In the genomic region with DNA sequence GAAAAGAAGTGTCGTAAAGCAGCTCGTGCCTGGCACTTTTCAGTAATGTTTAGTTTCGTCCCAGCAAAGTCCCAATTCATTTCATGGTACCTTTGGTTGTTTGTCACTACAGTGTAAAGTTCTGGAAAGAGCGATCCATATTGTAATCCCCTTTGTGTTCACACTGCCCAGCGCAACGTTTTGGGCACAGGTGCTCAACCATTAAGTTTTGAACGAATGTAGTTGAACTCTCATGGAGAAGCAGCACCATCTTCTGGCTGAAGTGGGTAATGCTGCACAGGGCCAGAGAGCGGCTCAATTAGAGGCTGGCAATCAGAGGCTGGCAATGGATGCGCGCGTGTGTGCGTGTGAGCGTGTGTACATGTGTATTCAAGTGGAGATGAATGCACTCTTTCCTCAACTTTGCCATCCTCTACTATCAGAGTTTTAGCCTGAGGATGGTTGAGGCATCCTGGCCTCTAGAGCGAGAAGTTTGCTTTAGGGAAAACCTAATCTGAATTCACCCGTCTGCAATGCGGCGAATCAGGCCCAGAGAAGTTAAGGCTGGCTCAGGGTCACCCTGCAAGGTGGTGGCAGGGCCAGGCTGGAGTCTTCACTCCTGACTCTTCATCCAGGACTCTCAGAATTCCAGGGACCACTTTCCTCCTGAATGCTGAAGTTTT, we compare ENCODE assay signal across 1 cellular context.
TF ChIP-seq lines count a peak whose summit lies in the region.

No MANE protein-coding gene starts in this region.

TF ChIP-seq in K562, 482 proteins besides CTCF, POLR2A, EP300 and RAD21 (continued from another document and continues in another):
- TF ChIP-seq, protein P1, sequence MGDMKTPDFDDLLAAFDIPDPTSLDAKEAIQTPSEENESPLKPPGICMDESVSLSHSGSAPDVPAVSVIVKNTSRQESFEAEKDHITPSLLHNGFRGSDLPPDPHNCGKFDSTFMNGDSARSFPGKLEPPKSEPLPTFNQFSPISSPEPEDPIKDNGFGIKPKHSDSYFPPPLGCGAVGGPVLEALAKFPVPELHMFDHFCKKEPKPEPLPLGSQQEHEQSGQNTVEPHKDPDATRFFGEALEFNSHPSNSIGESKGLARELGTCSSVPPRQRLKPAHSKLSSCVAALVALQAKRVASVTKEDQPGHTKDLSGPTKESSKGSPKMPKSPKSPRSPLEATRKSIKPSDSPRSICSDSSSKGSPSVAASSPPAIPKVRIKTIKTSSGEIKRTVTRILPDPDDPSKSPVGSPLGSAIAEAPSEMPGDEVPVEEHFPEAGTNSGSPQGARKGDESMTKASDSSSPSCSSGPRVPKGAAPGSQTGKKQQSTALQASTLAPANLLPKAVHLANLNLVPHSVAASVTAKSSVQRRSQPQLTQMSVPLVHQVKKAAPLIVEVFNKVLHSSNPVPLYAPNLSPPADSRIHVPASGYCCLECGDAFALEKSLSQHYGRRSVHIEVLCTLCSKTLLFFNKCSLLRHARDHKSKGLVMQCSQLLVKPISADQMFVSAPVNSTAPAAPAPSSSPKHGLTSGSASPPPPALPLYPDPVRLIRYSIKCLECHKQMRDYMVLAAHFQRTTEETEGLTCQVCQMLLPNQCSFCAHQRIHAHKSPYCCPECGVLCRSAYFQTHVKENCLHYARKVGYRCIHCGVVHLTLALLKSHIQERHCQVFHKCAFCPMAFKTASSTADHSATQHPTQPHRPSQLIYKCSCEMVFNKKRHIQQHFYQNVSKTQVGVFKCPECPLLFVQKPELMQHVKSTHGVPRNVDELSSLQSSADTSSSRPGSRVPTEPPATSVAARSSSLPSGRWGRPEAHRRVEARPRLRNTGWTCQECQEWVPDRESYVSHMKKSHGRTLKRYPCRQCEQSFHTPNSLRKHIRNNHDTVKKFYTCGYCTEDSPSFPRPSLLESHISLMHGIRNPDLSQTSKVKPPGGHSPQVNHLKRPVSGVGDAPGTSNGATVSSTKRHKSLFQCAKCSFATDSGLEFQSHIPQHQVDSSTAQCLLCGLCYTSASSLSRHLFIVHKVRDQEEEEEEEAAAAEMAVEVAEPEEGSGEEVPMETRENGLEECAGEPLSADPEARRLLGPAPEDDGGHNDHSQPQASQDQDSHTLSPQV (IDR thresholded peaks at IDR 0.05) = no peak
- TF ChIP-seq LCOR (CRISPR knock-in tag; IDR thresholded peaks at IDR 0.05) (0 out of 2 replicates have a peak, but pooled peaks have one; percentile 20), YY1 (IDR thresholded peaks at IDR 0.05; ENCODE audit: borderline replicate concordance in 1 of 3, control insufficient read depth in 1 of 3, extremely low read depth in 1 of 3, insufficient read depth in 3 of 3, insufficient read length in 1 of 3, insufficient replicate concordance in 2 of 3, low read depth in 1 of 3, low read length in 2 of 3) (no peak), SMAD2 (IDR thresholded peaks at IDR 0.05; ENCODE audit: low read depth, low read length) (no peak), RB1 (IDR thresholded peaks at IDR 0.05; ENCODE audit: low read depth) (peak; percentile 51; the same call in 1 of the 2 replicates), RUNX1 (IDR thresholded peaks at IDR 0.05; ENCODE audit: low read depth) (no peak), PCBP1 (IDR thresholded peaks at IDR 0.05; ENCODE audit: low read depth, low read length, poor library complexity, severe bottlenecking) (no peak), HNRNPLL (IDR thresholded peaks at IDR 0.05; ENCODE audit: low read depth, low read length, poor library complexity, severe bottlenecking) (no peak), ARID2 (IDR thresholded peaks at IDR 0.05) (peak; percentile 57; the same call in 1 of the 2 replicates), ETV1 (tag; conservative IDR thresholded peaks at IDR 0.05; ENCODE audit: low read depth) (no peak), KLF16 (IDR thresholded peaks at IDR 0.05) (0 out of 2 replicates have a peak, but pooled peaks have one; percentile 27), CTBP1 (IDR thresholded peaks at IDR 0.05; ENCODE audit: borderline replicate concordance) (peak; percentile 45; the same call in 1 of the 2 replicates), PHB2 (IDR thresholded peaks at IDR 0.05; ENCODE audit: low read depth) (no peak), XRCC3 (IDR thresholded peaks at IDR 0.05) (no peak), KAT8 (IDR thresholded peaks at IDR 0.05; ENCODE audit: low read depth) (no peak), TEAD2 (tag; IDR thresholded peaks at IDR 0.05) (no peak), GTF2E2 (tag; IDR thresholded peaks at IDR 0.05) (no peak), SUPT5H (IDR thresholded peaks at IDR 0.05) (no peak), ZNF282 (CRISPR knock-in tag; IDR thresholded peaks at IDR 0.05) (no peak), JUN (IDR thresholded peaks at IDR 0.05; ENCODE audit: borderline replicate concordance, low read depth, low read length) (0 out of 2 replicates have a peak, but pooled peaks have one; percentile 11), JUN (CRISPR knock-in tag; IDR thresholded peaks at IDR 0.05; ENCODE audit: borderline replicate concordance) (no peak), BDP1 (IDR thresholded peaks at IDR 0.05; ENCODE audit: insufficient read depth, insufficient read length) (no peak), ZNF76 (CRISPR knock-in tag; IDR thresholded peaks at IDR 0.05; ENCODE audit: borderline replicate concordance) (no peak), MXI1 (IDR thresholded peaks at IDR 0.05; ENCODE audit: low read depth, low read length) (no peak), ZNF24 (IDR thresholded peaks at IDR 0.05) (0 out of 2 replicates have a peak, but pooled peaks have one; percentile 21), CHD2 (IDR thresholded peaks at IDR 0.05; ENCODE audit: low read depth, low read length) (no peak), SIX5 (IDR thresholded peaks at IDR 0.05; ENCODE audit: borderline replicate concordance in 1 of 2, insufficient read depth in 1 of 2, low read depth in 1 of 2, low read length in 2 of 2) (no peak), ZC3H4 (CRISPR knock-in tag; IDR thresholded peaks at IDR 0.05; ENCODE audit: borderline replicate concordance) (no peak), SMAD1 (IDR thresholded peaks at IDR 0.05; ENCODE audit: low read depth, low read length, partially characterized antibody) (no peak), CREM (IDR thresholded peaks at IDR 0.05; ENCODE audit: low read depth) (0 out of 2 replicates have a peak, but pooled peaks have one; percentile 14), CREBBP (IDR thresholded peaks at IDR 0.05; ENCODE audit: low read depth, low read length) (no peak), PHF21A (IDR thresholded peaks at IDR 0.05; ENCODE audit: borderline replicate concordance, low read depth) (no peak), BRD9 (IDR thresholded peaks at IDR 0.05; ENCODE audit: low read depth, partially characterized antibody) (no peak), ZNF431 (CRISPR knock-in tag; IDR thresholded peaks at IDR 0.05) (no peak), CBX1 (IDR thresholded peaks at IDR 0.05; ENCODE audit: low read depth) (no peak), SREBF2 (CRISPR knock-in tag; IDR thresholded peaks at IDR 0.05) (no peak), ZNF384 (IDR thresholded peaks at IDR 0.05; ENCODE audit: low read depth, low read length) (no peak), PML (IDR thresholded peaks at IDR 0.05; ENCODE audit: low read length) (no peak), ZFP36 (IDR thresholded peaks at IDR 0.05; ENCODE audit: low read depth, low read length, partially characterized antibody) (peak; percentile 5), SMAD3 (CRISPR knock-in tag; conservative IDR thresholded peaks at IDR 0.05) (no peak), SMC3 (conservative IDR thresholded peaks at IDR 0.05; ENCODE audit: insufficient read depth, low read depth, low read length) (peak; percentile 84), TCF7L2 (IDR thresholded peaks at IDR 0.05; ENCODE audit: low read depth, low read length) (no peak), RCOR1 (IDR thresholded peaks at IDR 0.05; ENCODE audit: borderline replicate concordance in 1 of 2, low read depth in 2 of 2, low read length in 2 of 2) (0 out of 4 replicates have a peak, but pooled peaks of 1 of the 2 experiments have one; percentile 40), ZBTB17 (CRISPR knock-in tag; IDR thresholded peaks at IDR 0.05) (no peak), CBX5 (IDR thresholded peaks at IDR 0.05; ENCODE audit: borderline replicate concordance, low read depth) (no peak), GATAD2A (IDR thresholded peaks at IDR 0.05) (no peak)
- TF ChIP-seq, protein P2, sequence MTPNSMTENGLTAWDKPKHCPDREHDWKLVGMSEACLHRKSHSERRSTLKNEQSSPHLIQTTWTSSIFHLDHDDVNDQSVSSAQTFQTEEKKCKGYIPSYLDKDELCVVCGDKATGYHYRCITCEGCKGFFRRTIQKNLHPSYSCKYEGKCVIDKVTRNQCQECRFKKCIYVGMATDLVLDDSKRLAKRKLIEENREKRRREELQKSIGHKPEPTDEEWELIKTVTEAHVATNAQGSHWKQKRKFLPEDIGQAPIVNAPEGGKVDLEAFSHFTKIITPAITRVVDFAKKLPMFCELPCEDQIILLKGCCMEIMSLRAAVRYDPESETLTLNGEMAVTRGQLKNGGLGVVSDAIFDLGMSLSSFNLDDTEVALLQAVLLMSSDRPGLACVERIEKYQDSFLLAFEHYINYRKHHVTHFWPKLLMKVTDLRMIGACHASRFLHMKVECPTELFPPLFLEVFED (CRISPR knock-in tag; conservative IDR thresholded peaks at IDR 0.05) = no peak
- TF ChIP-seq, protein P3, sequence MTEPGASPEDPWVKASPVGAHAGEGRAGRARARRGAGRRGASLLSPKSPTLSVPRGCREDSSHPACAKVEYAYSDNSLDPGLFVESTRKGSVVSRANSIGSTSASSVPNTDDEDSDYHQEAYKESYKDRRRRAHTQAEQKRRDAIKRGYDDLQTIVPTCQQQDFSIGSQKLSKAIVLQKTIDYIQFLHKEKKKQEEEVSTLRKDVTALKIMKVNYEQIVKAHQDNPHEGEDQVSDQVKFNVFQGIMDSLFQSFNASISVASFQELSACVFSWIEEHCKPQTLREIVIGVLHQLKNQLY (CRISPR knock-in tag; conservative IDR thresholded peaks at IDR 0.05) = no peak
- TF ChIP-seq, protein P4, sequence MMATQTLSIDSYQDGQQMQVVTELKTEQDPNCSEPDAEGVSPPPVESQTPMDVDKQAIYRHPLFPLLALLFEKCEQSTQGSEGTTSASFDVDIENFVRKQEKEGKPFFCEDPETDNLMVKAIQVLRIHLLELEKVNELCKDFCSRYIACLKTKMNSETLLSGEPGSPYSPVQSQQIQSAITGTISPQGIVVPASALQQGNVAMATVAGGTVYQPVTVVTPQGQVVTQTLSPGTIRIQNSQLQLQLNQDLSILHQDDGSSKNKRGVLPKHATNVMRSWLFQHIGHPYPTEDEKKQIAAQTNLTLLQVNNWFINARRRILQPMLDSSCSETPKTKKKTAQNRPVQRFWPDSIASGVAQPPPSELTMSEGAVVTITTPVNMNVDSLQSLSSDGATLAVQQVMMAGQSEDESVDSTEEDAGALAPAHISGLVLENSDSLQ (IDR thresholded peaks at IDR 0.05) = no peak
- TF ChIP-seq, protein P5, sequence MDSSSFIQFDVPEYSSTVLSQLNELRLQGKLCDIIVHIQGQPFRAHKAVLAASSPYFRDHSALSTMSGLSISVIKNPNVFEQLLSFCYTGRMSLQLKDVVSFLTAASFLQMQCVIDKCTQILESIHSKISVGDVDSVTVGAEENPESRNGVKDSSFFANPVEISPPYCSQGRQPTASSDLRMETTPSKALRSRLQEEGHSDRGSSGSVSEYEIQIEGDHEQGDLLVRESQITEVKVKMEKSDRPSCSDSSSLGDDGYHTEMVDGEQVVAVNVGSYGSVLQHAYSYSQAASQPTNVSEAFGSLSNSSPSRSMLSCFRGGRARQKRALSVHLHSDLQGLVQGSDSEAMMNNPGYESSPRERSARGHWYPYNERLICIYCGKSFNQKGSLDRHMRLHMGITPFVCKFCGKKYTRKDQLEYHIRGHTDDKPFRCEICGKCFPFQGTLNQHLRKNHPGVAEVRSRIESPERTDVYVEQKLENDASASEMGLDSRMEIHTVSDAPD (CRISPR knock-in tag; IDR thresholded peaks at IDR 0.05) = no peak
- TF ChIP-seq, protein P6, sequence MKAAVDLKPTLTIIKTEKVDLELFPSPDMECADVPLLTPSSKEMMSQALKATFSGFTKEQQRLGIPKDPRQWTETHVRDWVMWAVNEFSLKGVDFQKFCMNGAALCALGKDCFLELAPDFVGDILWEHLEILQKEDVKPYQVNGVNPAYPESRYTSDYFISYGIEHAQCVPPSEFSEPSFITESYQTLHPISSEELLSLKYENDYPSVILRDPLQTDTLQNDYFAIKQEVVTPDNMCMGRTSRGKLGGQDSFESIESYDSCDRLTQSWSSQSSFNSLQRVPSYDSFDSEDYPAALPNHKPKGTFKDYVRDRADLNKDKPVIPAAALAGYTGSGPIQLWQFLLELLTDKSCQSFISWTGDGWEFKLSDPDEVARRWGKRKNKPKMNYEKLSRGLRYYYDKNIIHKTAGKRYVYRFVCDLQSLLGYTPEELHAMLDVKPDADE (conservative IDR thresholded peaks at IDR 0.05; ENCODE audit: control insufficient read depth, low read depth, low read length) = no peak
- TF ChIP-seq, protein P7, sequence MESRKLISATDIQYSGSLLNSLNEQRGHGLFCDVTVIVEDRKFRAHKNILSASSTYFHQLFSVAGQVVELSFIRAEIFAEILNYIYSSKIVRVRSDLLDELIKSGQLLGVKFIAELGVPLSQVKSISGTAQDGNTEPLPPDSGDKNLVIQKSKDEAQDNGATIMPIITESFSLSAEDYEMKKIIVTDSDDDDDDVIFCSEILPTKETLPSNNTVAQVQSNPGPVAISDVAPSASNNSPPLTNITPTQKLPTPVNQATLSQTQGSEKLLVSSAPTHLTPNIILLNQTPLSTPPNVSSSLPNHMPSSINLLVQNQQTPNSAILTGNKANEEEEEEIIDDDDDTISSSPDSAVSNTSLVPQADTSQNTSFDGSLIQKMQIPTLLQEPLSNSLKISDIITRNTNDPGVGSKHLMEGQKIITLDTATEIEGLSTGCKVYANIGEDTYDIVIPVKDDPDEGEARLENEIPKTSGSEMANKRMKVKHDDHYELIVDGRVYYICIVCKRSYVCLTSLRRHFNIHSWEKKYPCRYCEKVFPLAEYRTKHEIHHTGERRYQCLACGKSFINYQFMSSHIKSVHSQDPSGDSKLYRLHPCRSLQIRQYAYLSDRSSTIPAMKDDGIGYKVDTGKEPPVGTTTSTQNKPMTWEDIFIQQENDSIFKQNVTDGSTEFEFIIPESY (CRISPR knock-in tag; IDR thresholded peaks at IDR 0.05) = peak; percentile 63; the same call in 1 of the 2 replicates
- TF ChIP-seq, protein P8, sequence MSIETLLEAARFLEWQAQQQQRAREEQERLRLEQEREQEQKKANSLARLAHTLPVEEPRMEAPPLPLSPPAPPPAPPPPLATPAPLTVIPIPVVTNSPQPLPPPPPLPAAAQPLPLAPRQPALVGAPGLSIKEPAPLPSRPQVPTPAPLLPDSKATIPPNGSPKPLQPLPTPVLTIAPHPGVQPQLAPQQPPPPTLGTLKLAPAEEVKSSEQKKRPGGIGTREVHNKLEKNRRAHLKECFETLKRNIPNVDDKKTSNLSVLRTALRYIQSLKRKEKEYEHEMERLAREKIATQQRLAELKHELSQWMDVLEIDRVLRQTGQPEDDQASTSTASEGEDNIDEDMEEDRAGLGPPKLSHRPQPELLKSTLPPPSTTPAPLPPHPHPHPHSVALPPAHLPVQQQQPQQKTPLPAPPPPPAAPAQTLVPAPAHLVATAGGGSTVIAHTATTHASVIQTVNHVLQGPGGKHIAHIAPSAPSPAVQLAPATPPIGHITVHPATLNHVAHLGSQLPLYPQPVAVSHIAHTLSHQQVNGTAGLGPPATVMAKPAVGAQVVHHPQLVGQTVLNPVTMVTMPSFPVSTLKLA (conservative IDR thresholded peaks at IDR 0.05) = 0 out of 4 replicates have a peak, but pooled peaks of 1 of the 2 experiments have one; percentile 6
- TF ChIP-seq, protein P9, sequence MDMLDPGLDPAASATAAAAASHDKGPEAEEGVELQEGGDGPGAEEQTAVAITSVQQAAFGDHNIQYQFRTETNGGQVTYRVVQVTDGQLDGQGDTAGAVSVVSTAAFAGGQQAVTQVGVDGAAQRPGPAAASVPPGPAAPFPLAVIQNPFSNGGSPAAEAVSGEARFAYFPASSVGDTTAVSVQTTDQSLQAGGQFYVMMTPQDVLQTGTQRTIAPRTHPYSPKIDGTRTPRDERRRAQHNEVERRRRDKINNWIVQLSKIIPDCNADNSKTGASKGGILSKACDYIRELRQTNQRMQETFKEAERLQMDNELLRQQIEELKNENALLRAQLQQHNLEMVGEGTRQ (CRISPR knock-in tag; IDR thresholded peaks at IDR 0.05) = no peak
